8 cellular contexts compared by ENCODE assay signal in genomic region chr19:44113138-44113783, GRCh38. TPM values are rescaled to one million over a fixed set of nuclear protein-coding genes. Genes with fewer than 3 reads are reported as not detected.
A peak's percentile ranks its signal among the peaks of the same experiment; 100 is the strongest.
DNase-seq lines count a peak whose midpoint lies in the region; ATAC-seq and TF ChIP-seq lines count a peak whose summit lies in the region.

Gene ZNF225, plus strand, starts transcription at chr19:44113399. Its CDS starts 2,429 bp downstream, at chr19:44115828.

- H3K36me3 ChIP-seq in hepatocyte (replicated peaks; ENCODE audit: insufficient read depth, low read depth) = no peaks in the 10 kb centered on the region
- peaks cover 8% of the 10 kb centered on the region for H3K36me3 ChIP-seq in rectal smooth muscle tissue (ENCODE audit: control insufficient read depth, insufficient read depth, low read length)
- peaks cover 0 to 3% of the 10 kb centered on the region in 2 donors for H3K36me3 ChIP-seq in aorta (ENCODE audit: control insufficient read depth in 1 of 2, insufficient read depth in 2 of 2, low read length in 1 of 2)

- peak within 1 kb of the TSS; percentile 67 for H2AFZ ChIP-seq in hepatocyte

- in situ Hi-C loops in astrocyte of the spinal cord (cut with HindIII; ENCODE audit: low sequenced_read_pairs) = no loop called here

- peak; percentile 82 for ATAC-seq in GM18502 (IDR thresholded peaks at IDR 0.05; ENCODE audit: poor library complexity, unreplicated experiment)
- ATAC-seq in HG02885 (IDR thresholded peaks at IDR 0.05; ENCODE audit: poor library complexity, unreplicated experiment) = peak; percentile 92
- peak; percentile 99 for ATAC-seq in aorta (ENCODE audit: low FRiP score)

- intact Hi-C loops in aorta (cut with DNase I) = loop anchor here (2.0 to 10.0 kb wide), 4 partner anchors 18 to 111 kb away; partner anchors contain the start of genes ZNF226 (in 2 of the 2), ZNF224 (in 1 of the 2) and ZNF230 (in 1 of the 2)

- peak within 1 kb of the TSS; percentile 71 for H3K27ac ChIP-seq in hepatocyte
- peak within 1 kb of the TSS; percentile 28 for H3K27ac ChIP-seq in rectal smooth muscle tissue (ENCODE audit: low read depth, low read length)
- H3K27ac ChIP-seq in aorta (ENCODE audit: low read depth in 1 of 2, low read length in 2 of 2) = peak within 1 kb of the TSS in 1 of 2 donors; percentile 88

- H3K79me2 ChIP-seq in hepatocyte = peaks cover 18% of the 10 kb centered on the region

- peak within 1 kb of the TSS; percentile 94 for H3K4me3 ChIP-seq in astrocyte of the spinal cord (ENCODE audit: low read depth, low read length)
- H3K4me3 ChIP-seq in hepatocyte = peak within 1 kb of the TSS; percentile 53
- peak within 1 kb of the TSS; percentile 91 for H3K4me3 ChIP-seq in rectal smooth muscle tissue (ENCODE audit: low read length)
- peak within 1 kb of the TSS; percentile 84 to 97 for H3K4me3 ChIP-seq in aorta (ENCODE audit: low read length in 2 of 2)

- H3K9me3 ChIP-seq in hepatocyte (ENCODE audit: low read depth) = peaks cover 9% of the 10 kb centered on the region
- H3K9me3 ChIP-seq in aorta (ENCODE audit: control insufficient read depth, low read length) = peaks cover 2% of the 10 kb centered on the region

- H4K20me1 ChIP-seq in hepatocyte (ENCODE audit: insufficient read depth, poor library complexity, severe bottlenecking) = no peaks in the 10 kb centered on the region

- no peak for TF ChIP-seq CTCF in astrocyte of the spinal cord (IDR thresholded peaks at IDR 0.05; ENCODE audit: low read depth, low read length)
- TF ChIP-seq CTCF in hepatocyte (IDR thresholded peaks at IDR 0.05; ENCODE audit: poor library complexity) = no peak

- H3K4me2 ChIP-seq in hepatocyte = peak within 1 kb of the TSS; percentile 87

- peak; percentile 97 for DNase-seq in NCI-H1694 treated with DMSO at 0.1 percent for 48 hours (lab: John Stamatoyannopoulos, UW)
- peak; percentile 71 for DNase-seq in T-helper 22 cell (ENCODE audit: low read depth)
- DNase-seq in astrocyte of the spinal cord (ENCODE audit: low read depth, low spot score) = peak; percentile 98
- peak; percentile 97 for DNase-seq in hepatocyte (ENCODE audit: low spot score)
- peak; percentile 95 to 97 for DNase-seq in aorta

- H3K9me2 ChIP-seq in hepatocyte (replicated peaks; ENCODE audit: insufficient read depth) = no peaks in the 10 kb centered on the region

- WGBS in hepatocyte (ENCODE audit: low lambda C conversion rate, missing lambda C conversion rate) = 2% methylated on average over 44 of the region's 44 CpGs
- 0% methylated on average over 44 of the region's 44 CpGs for WGBS in aorta, 2 donors

- peak within 1 kb of the TSS; percentile 3 for H3K9ac ChIP-seq in rectal smooth muscle tissue (ENCODE audit: low read length)

- H3K27me3 ChIP-seq in hepatocyte (no peaks in the 10 kb centered on the region), rectal smooth muscle tissue (ENCODE audit: control insufficient read depth, insufficient read depth, low read length) (no peaks in the 10 kb centered on the region), aorta (ENCODE audit: control insufficient read depth in 1 of 2, insufficient read depth in 2 of 2, low read length in 1 of 2) (no peaks in the 10 kb centered on the region)

- H3K4me1 ChIP-seq in hepatocyte (ENCODE audit: insufficient read depth) = peaks cover 5% of the 10 kb centered on the region
- peaks cover 2% of the 10 kb centered on the region for H3K4me1 ChIP-seq in rectal smooth muscle tissue (ENCODE audit: control insufficient read depth, insufficient read depth, low read length)
- H3K4me1 ChIP-seq in aorta (ENCODE audit: control insufficient read depth in 1 of 2, insufficient read depth in 2 of 2, low read length in 2 of 2) = no peaks in the 10 kb centered on the region

RNA-seq across cellular contexts. Expression of gene ZNF225, which starts in this region (rescaled TPM):
- total RNA-seq in hepatocyte = 4.1 TPM in 2 replicates
- polyA plus RNA-seq in hepatocyte = 1.2 and 2.9 TPM in 2 replicates
- 1 to 10 TPM; 4.5 to 8.8 TPM for total RNA-seq in aorta
- 1 to 10 TPM in 1 of 2 donors, under 1 TPM in 1; 0.50 to 2.6 TPM for polyA plus RNA-seq in aorta
